1 cellular context compared by ENCODE assay signal in the genomic region with DNA sequence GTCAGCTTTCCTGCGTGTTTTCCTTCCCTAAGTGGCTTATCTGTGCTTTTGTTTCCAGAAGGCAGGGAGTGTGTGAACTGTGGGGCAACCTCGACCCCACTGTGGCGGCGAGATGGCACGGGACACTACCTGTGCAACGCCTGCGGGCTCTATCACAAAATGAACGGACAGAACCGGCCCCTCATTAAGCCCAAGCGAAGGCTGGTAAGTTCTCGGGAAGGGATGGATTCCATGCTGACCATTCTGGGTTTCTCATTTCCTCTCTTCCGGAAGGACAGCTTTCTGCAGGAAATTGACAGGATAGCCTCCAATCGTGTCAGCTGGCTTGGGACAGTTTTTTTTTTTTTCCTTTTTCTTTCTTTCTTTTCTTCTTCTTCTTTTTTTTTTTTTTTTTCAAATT.
TF ChIP-seq lines count a peak whose summit lies in the region.

No MANE protein-coding gene starts in this region.

TF ChIP-seq in GM23338, 12 proteins besides CTCF, POLR2A, EP300 and RAD21 (continued from another document):
- TF ChIP-seq ETS1 (IDR thresholded peaks at IDR 0.05) (no peak), JUNB (IDR thresholded peaks at IDR 0.05; ENCODE audit: unreplicated experiment) (no peak), POLR2AphosphoS5 (IDR thresholded peaks at IDR 0.05; ENCODE audit: low read depth) (no peak)
- TF ChIP-seq, protein P1, sequence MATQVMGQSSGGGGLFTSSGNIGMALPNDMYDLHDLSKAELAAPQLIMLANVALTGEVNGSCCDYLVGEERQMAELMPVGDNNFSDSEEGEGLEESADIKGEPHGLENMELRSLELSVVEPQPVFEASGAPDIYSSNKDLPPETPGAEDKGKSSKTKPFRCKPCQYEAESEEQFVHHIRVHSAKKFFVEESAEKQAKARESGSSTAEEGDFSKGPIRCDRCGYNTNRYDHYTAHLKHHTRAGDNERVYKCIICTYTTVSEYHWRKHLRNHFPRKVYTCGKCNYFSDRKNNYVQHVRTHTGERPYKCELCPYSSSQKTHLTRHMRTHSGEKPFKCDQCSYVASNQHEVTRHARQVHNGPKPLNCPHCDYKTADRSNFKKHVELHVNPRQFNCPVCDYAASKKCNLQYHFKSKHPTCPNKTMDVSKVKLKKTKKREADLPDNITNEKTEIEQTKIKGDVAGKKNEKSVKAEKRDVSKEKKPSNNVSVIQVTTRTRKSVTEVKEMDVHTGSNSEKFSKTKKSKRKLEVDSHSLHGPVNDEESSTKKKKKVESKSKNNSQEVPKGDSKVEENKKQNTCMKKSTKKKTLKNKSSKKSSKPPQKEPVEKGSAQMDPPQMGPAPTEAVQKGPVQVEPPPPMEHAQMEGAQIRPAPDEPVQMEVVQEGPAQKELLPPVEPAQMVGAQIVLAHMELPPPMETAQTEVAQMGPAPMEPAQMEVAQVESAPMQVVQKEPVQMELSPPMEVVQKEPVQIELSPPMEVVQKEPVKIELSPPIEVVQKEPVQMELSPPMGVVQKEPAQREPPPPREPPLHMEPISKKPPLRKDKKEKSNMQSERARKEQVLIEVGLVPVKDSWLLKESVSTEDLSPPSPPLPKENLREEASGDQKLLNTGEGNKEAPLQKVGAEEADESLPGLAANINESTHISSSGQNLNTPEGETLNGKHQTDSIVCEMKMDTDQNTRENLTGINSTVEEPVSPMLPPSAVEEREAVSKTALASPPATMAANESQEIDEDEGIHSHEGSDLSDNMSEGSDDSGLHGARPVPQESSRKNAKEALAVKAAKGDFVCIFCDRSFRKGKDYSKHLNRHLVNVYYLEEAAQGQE (IDR thresholded peaks at IDR 0.05; ENCODE audit: unreplicated experiment) = no peak
- TF ChIP-seq, protein P2, sequence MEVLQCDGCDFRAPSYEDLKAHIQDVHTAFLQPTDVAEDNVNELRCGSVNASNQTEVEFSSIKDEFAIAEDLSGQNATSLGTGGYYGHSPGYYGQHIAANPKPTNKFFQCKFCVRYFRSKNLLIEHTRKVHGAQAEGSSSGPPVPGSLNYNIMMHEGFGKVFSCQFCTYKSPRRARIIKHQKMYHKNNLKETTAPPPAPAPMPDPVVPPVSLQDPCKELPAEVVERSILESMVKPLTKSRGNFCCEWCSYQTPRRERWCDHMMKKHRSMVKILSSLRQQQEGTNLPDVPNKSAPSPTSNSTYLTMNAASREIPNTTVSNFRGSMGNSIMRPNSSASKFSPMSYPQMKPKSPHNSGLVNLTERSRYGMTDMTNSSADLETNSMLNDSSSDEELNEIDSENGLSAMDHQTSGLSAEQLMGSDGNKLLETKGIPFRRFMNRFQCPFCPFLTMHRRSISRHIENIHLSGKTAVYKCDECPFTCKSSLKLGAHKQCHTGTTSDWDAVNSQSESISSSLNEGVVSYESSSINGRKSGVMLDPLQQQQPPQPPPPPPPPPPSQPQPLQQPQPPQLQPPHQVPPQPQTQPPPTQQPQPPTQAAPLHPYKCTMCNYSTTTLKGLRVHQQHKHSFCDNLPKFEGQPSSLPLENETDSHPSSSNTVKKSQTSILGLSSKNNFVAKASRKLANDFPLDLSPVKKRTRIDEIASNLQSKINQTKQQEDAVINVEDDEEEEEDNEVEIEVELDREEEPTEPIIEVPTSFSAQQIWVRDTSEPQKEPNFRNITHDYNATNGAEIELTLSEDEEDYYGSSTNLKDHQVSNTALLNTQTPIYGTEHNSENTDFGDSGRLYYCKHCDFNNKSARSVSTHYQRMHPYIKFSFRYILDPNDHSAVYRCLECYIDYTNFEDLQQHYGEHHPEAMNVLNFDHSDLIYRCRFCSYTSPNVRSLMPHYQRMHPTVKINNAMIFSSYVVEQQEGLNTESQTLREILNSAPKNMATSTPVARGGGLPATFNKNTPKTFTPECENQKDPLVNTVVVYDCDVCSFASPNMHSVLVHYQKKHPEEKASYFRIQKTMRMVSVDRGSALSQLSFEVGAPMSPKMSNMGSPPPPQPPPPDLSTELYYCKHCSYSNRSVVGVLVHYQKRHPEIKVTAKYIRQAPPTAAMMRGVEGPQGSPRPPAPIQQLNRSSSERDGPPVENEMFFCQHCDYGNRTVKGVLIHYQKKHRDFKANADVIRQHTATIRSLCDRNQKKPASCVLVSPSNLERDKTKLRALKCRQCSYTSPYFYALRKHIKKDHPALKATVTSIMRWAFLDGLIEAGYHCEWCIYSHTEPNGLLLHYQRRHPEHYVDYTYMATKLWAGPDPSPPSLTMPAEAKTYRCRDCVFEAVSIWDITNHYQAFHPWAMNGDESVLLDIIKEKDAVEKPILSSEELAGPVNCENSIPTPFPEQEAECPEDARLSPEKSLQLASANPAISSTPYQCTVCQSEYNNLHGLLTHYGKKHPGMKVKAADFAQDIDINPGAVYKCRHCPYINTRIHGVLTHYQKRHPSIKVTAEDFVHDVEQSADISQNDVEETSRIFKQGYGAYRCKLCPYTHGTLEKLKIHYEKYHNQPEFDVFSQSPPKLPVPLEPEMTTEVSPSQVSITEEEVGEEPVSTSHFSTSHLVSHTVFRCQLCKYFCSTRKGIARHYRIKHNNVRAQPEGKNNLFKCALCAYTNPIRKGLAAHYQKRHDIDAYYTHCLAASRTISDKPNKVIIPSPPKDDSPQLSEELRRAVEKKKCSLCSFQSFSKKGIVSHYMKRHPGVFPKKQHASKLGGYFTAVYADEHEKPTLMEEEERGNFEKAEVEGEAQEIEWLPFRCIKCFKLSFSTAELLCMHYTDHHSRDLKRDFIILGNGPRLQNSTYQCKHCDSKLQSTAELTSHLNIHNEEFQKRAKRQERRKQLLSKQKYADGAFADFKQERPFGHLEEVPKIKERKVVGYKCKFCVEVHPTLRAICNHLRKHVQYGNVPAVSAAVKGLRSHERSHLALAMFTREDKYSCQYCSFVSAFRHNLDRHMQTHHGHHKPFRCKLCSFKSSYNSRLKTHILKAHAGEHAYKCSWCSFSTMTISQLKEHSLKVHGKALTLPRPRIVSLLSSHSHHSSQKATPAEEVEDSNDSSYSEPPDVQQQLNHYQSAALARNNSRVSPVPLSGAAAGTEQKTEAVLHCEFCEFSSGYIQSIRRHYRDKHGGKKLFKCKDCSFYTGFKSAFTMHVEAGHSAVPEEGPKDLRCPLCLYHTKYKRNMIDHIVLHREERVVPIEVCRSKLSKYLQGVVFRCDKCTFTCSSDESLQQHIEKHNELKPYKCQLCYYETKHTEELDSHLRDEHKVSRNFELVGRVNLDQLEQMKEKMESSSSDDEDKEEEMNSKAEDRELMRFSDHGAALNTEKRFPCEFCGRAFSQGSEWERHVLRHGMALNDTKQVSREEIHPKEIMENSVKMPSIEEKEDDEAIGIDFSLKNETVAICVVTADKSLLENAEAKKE (CRISPR knock-in tag; IDR thresholded peaks at IDR 0.05) = no peak
